ENCODE assay signal across 2 cellular contexts in genomic region chr7:102666850-102667249, GRCh38. TPM values are rescaled to one million over a fixed set of nuclear protein-coding genes. Genes with fewer than 3 reads are reported as not detected.
"Had no signal": no experiment of that assay in that cellular context is flagged by ENCODE, and none has a peak within 500 bp of the region (broad histone marks: within the 10 kb centered on the region; RNA-seq: fewer than 3 reads in every experiment).

No MANE protein-coding gene starts in this region.

RNA-seq across cellular contexts. Expression of gene POLR2J2, which starts 4.6 kb away (rescaled TPM):
- total RNA-seq: G401 had no signal

RNA-seq across cellular contexts. Expression of gene SPDYE2B, which starts 16.7 kb away (rescaled TPM):
- total RNA-seq: G401, GM12878 had no signal
